Comparison of ENCODE assay signal across 22 cellular contexts in the genomic region with DNA sequence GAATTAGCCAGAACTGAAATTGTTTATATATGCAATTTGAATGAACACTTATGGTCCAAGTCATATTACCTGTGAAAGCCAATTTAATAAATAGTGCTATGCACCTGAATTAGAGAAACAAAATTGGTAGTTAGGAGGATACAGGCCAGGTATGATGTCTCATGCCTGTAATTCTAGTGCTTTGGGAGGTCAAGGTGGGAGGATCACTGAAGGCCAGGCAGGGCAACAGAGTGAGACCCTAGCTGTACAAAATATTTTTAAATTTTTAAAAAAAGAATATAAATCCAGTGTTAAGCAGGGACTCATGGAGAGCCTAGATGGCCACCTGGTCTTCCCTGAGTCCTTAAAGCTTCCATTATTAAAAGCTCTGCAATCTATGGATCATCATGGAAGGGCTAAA.
"Had no signal": no experiment of that assay in that cellular context is flagged by ENCODE, and none has a peak within 500 bp of the region (broad histone marks: within the 10 kb centered on the region; RNA-seq: fewer than 3 reads in every experiment).

No MANE protein-coding gene starts in this region.

- H3K4me3 Mint-ChIP-seq: naive thymus-derived CD4-positive, alpha-beta T cell; nephron; neural progenitor cell; stimulated activated memory B cell treated with anti-CD40 and anti-IgM and Interleukin-4, amounts not matched to agents 10 μg/mL and 1 μg/mL and 100 μg/mL, for 72 hours had no signal

- H2AFZ ChIP-seq: neural progenitor cell had no signal

- H3K27ac Mint-ChIP-seq: nephron; neural progenitor cell; stimulated activated memory B cell treated with anti-CD40 and anti-IgM and Interleukin-4, amounts not matched to agents 10 μg/mL and 1 μg/mL and 100 μg/mL, for 72 hours had no signal

- H3K27me3 Mint-ChIP-seq: naive thymus-derived CD4-positive, alpha-beta T cell; stimulated activated memory B cell treated with anti-CD40 and anti-IgM and Interleukin-4, amounts not matched to agents 10 μg/mL and 1 μg/mL and 100 μg/mL, for 72 hours had no signal

- FAIRE-seq: kidney, urothelium cell line had no signal

- H3K4me2 ChIP-seq: neural progenitor cell had no signal

- H3K4me1 Mint-ChIP-seq: naive thymus-derived CD4-positive, alpha-beta T cell; nephron; neural progenitor cell; stimulated activated memory B cell treated with anti-CD40 and anti-IgM and Interleukin-4, amounts not matched to agents 10 μg/mL and 1 μg/mL and 100 μg/mL, for 72 hours had no signal

- ATAC-seq: gastrocnemius medialis; left lung; naive thymus-derived CD4-positive, alpha-beta T cell; right cardiac atrium; stimulated activated memory B cell treated with anti-CD40 and anti-IgM and Interleukin-4, amounts not matched to agents 10 μg/mL and 1 μg/mL and 100 μg/mL, for 72 hours; stimulated activated naive CD8-positive, alpha-beta T cell treated with anti-CD3 and anti-CD28 coated beads, Interleukin-15, Interleukin-2, amounts not matched to agents 100 U/mL and 50 U/mL, for 24 hours had no signal

- H3K9me3 ChIP-seq: gastrocnemius medialis, left lung, prostate gland, spleen, testis, tibial artery, upper lobe of left lung had no signal

- DNase-seq: dorsolateral prefrontal cortex; effector CD4-positive, alpha-beta T cell; gastrocnemius medialis; kidney; left lung; mesendoderm; midbrain; naive thymus-derived CD4-positive, alpha-beta T cell; right cardiac atrium; spleen; stimulated activated CD4-positive, alpha-beta T cell treated with anti-CD3 and anti-CD28 coated beads, Interleukin-4, amount 100 ng/mL, for 4 hours; stimulated activated naive CD8-positive, alpha-beta T cell treated with anti-CD3 and anti-CD28 coated beads, Interleukin-15, Interleukin-2, amounts not matched to agents 100 U/mL and 50 U/mL, for 24 hours; substantia nigra; testis; tibial artery; upper lobe of left lung had no signal

- H3K27ac ChIP-seq: gastrocnemius medialis, left lung, neural progenitor cell, prostate gland, skin epidermis, spleen, testis, tibial artery, upper lobe of left lung had no signal

- H3K4me3 ChIP-seq: dorsolateral prefrontal cortex, gastrocnemius medialis, left lung, neural progenitor cell, prostate gland, skin epidermis, spleen, testis, tibial artery, upper lobe of left lung had no signal

- H3K27me3 ChIP-seq: dorsolateral prefrontal cortex, gastrocnemius medialis, left lung, neural progenitor cell, spleen, testis, tibial artery, upper lobe of left lung had no signal

- H3K9me3 Mint-ChIP-seq: naive thymus-derived CD4-positive, alpha-beta T cell; nephron; neural progenitor cell; stimulated activated memory B cell treated with anti-CD40 and anti-IgM and Interleukin-4, amounts not matched to agents 10 μg/mL and 1 μg/mL and 100 μg/mL, for 72 hours had no signal

- H3K4me1 ChIP-seq: gastrocnemius medialis, left lung, neural progenitor cell, prostate gland, spleen, tibial artery had no signal
